ENCODE assay signal across 10 cellular contexts in genomic region chr11:43921561-43922294, GRCh38. TPM values are rescaled to one million over a fixed set of nuclear protein-coding genes. Genes with fewer than 3 reads are reported as not detected.
DNase-seq lines count a peak whose midpoint lies in the region; ATAC-seq and TF ChIP-seq lines count a peak whose summit lies in the region.
"Had no signal": no experiment of that assay in that cellular context is flagged by ENCODE, and none has a peak within 500 bp of the region (broad histone marks: within the 10 kb centered on the region; RNA-seq: fewer than 3 reads in every experiment).

No MANE protein-coding gene starts in this region.

- H3K9ac ChIP-seq in skeletal muscle tissue (ENCODE audit: low read depth in 1 of 3, low read length in 3 of 3) = peak overlapping the region in 1 of 3 donors; percentile 17

- no peaks in the 10 kb centered on the region for H3K27me3 ChIP-seq in PC-9 (ENCODE audit: insufficient read depth, low read depth)
- no peaks in the 10 kb centered on the region for H3K27me3 ChIP-seq in esophagus muscularis mucosa
- H3K27me3 ChIP-seq in skeletal muscle tissue (ENCODE audit: control insufficient read depth in 3 of 3, insufficient read depth in 3 of 3, low read length in 3 of 3) = no peaks in the 10 kb centered on the region

- H4K20me1 ChIP-seq in PC-9 (ENCODE audit: insufficient read depth) = no peaks in the 10 kb centered on the region

- no TSS peak for BruUV-seq in PC-9 (replicated peaks; lab: Mats Ljungman, UMichigan)

- no peak overlapping the region for H3K4me2 ChIP-seq in PC-9

- peaks cover 22% of the 10 kb centered on the region for H3K4me1 ChIP-seq in PC-9 (replicated peaks; ENCODE audit: insufficient read depth)
- H3K4me1 ChIP-seq in esophagus muscularis mucosa = peaks cover 68 to 96% (median 92%) of the 10 kb centered on the region in 4 donors
- peaks cover 17 to 42% (median 41%) of the 10 kb centered on the region in 3 donors for H3K4me1 ChIP-seq in skeletal muscle tissue (ENCODE audit: control insufficient read depth in 3 of 3, insufficient read depth in 3 of 3, low read length in 3 of 3)

- no peaks in the 10 kb centered on the region for H3K9me2 ChIP-seq in PC-9 (ENCODE audit: insufficient read depth)

- H3K9me3 ChIP-seq in PC-9 (ENCODE audit: insufficient read depth, low read depth) = no peaks in the 10 kb centered on the region
- H3K9me3 ChIP-seq in esophagus muscularis mucosa = no peaks in the 10 kb centered on the region
- H3K9me3 ChIP-seq in skeletal muscle tissue (ENCODE audit: control insufficient read depth in 3 of 3, low read length in 3 of 3) = no peaks in the 10 kb centered on the region

- ATAC-seq in GM19463 (IDR thresholded peaks at IDR 0.05; ENCODE audit: unreplicated experiment) (peak; percentile 35), GM21360 (IDR thresholded peaks at IDR 0.05; ENCODE audit: unreplicated experiment) (no peak), HG03095 (IDR thresholded peaks at IDR 0.05; ENCODE audit: unreplicated experiment) (no peak)

- TF ChIP-seq POLR2A in esophagus muscularis mucosa (IDR thresholded peaks at IDR 0.05; ENCODE audit: low read depth) = no peak

- H2AFZ ChIP-seq in PC-9 = no peak overlapping the region

- H3K79me2 ChIP-seq in PC-9 (ENCODE audit: low read depth) = no peaks in the 10 kb centered on the region

- TF ChIP-seq CTCF in PC-9 (conservative IDR thresholded peaks at IDR 0.05) (no peak), esophagus muscularis mucosa (IDR thresholded peaks at IDR 0.05) (no peak)

- WGBS in esophagus muscularis mucosa = 77% methylated on average over 8 of the region's 8 CpGs

- DNase-seq in PC-9 (no peak), esophagus muscularis mucosa (ENCODE audit: extremely low spot score) (no peak), NCI-H748 (lab: John Stamatoyannopoulos, UW; ENCODE audit: unreplicated experiment) (no peak), GF-D8 (lab: John Stamatoyannopoulos, UW) (no peak)
- DNase-seq: activated naive CD4-positive, alpha-beta T cell treated with Interleukin-2 at 50 U/mL for 16 hours; CD8-positive, alpha-beta memory T cell had no signal

- peaks cover 20% of the 10 kb centered on the region for H3F3A ChIP-seq in PC-9 (ENCODE audit: insufficient read depth, low read depth)

- H3K27ac ChIP-seq in PC-9 = peak overlapping the region; percentile 70
- peak overlapping the region; percentile 81 to 90 (median 87) for H3K27ac ChIP-seq in esophagus muscularis mucosa (replicated peaks in 1 of 4)
- peak overlapping the region; percentile 61 for H3K27ac ChIP-seq in skeletal muscle tissue (ENCODE audit: low read depth, low read length)

- CTCF ChIA-PET in PC-9 (lab: Charles Lee) = interaction anchor here (1.2 kb wide), 1 partner anchor 16 kb away, joined by 3 read pairs; no protein-coding TSS in a partner anchor

- H3K36me3 ChIP-seq in PC-9 (ENCODE audit: low read depth) (no peaks in the 10 kb centered on the region), esophagus muscularis mucosa (peaks cover 6 to 46% (median 25%) of the 10 kb centered on the region in 4 donors), skeletal muscle tissue (ENCODE audit: control insufficient read depth in 3 of 3, insufficient read depth in 3 of 3, low read length in 3 of 3) (peaks cover 4 to 21% (median 7%) of the 10 kb centered on the region in 3 donors)

- no peak for TF ChIP-seq EP300 in esophagus muscularis mucosa (IDR thresholded peaks at IDR 0.05)

- intact Hi-C loops in PC-9 (cut with micrococcal nuclease; ENCODE audit: unreplicated experiment) = loop anchor here (2.0 to 10.0 kb wide), 2 partner anchors 145 to 643 kb away; partner anchors contain the start of genes ACCS and CD82
- intact Hi-C loops in esophagus muscularis mucosa (cut with DNase I) = no loop called here

- no peak overlapping the region for H3K4me3 ChIP-seq in PC-9
- no peak overlapping the region for H3K4me3 ChIP-seq in esophagus muscularis mucosa
- no peak overlapping the region for H3K4me3 ChIP-seq in skeletal muscle tissue (ENCODE audit: low read length in 3 of 3)

- POLR2A ChIA-PET in PC-9 (lab: Charles Lee; ENCODE audit: unreplicated experiment) = no interaction called here

RNA-seq across cellular contexts. Expression of gene C11orf96, which starts 20.7 kb away (rescaled TPM):
- not detected in 2 replicates for total RNA-seq in PC-9 (2021)
- 100 to 1,000 TPM in 1 of 4 donors, 10 to 100 TPM in 3; 23.3 to 645 (median 96.5) TPM for total RNA-seq in esophagus muscularis mucosa
- 17.2 TPM for total RNA-seq in skeletal muscle tissue

RNA-seq across cellular contexts. Expression of gene ALKBH3, which starts 41.1 kb away (rescaled TPM):
- total RNA-seq in PC-9 (2021) = 47.3 and 60.7 TPM in 2 replicates
- total RNA-seq in esophagus muscularis mucosa = 10 to 100 TPM; 17.4 to 38.2 (median 24.6) TPM
- 25.6 TPM for total RNA-seq in skeletal muscle tissue

Comparison
In these comparisons a context has a peak if more than half of its experiments do, and no peak if none do; other contexts are left out.
1. RNA of gene C11orf96, which starts 20.7 kb away (total RNA-seq): 23.3 to 645 TPM in esophagus muscularis mucosa and 17.2 TPM in skeletal muscle tissue (single experiment); not detected in PC-9; every median in the first group is over 10 times any median in the second.
2. Peak in every context shown above with its lines, with median percentiles within 50 percentile points of each other: H3K27ac ChIP-seq.